In genomic region chr1:205520709-205521108, GRCh38 we compare ENCODE assay signal across 19 cellular contexts. TPM values are rescaled to one million over a fixed set of nuclear protein-coding genes. Genes with fewer than 3 reads are reported as not detected.
DNase-seq lines count a peak whose midpoint lies in the region; ATAC-seq, FAIRE-seq and TF ChIP-seq lines count a peak whose summit lies in the region.
"Had no signal": no experiment of that assay in that cellular context is flagged by ENCODE, and none has a peak within 500 bp of the region (broad histone marks: within the 10 kb centered on the region; RNA-seq: fewer than 3 reads in every experiment).

No MANE protein-coding gene starts in this region.

- H3K9me1 ChIP-seq in K562 (ENCODE audit: control insufficient read depth, insufficient read depth, low read length) = no peaks in the 10 kb centered on the region

- BruUV-seq in K562 (replicated peaks; lab: Mats Ljungman, UMichigan) = no TSS peak

- H3K9me3 ChIP-seq in K562 (replicated peaks; ENCODE audit: control insufficient read depth, insufficient read depth, low read depth, low read length) = no peaks in the 10 kb centered on the region
- H3K9me3 ChIP-seq: A549, Caco-2 had no signal

- TF ChIP-seq CTCF in K562 (IDR thresholded peaks at IDR 0.05 in 2 of 3, conservative IDR thresholded peaks at IDR 0.05 in 1 of 3; ENCODE audit: insufficient read depth in 2 of 3, low read depth in 1 of 3, low read length in 3 of 3) = no peak
- no peak for TF ChIP-seq CTCF in chondrocyte (IDR thresholded peaks at IDR 0.05)

- no peak overlapping the region for H3K4me3 Mint-ChIP-seq in chondrocyte (ENCODE audit: unreplicated experiment)
- H3K4me3 Mint-ChIP-seq: CD4-positive, alpha-beta T cell had no signal

- CTCF ChIA-PET in K562 (lab: Yijun Ruan, JAX; ENCODE audit: low intra/inter-chr PET ratio) = interaction anchor here (0.6 to 7.3 kb wide), 3 partner anchors 8 to 138 kb away, joined by 3 to 73 read pairs (median 4); no protein-coding TSS in a partner anchor

- H4K20me1 ChIP-seq in K562 (replicated peaks; ENCODE audit: control insufficient read depth, insufficient read depth, low read length) = peaks cover 17% of the 10 kb centered on the region; the same call in 1 of the 2 replicates

- H3K9me3 Mint-ChIP-seq in chondrocyte (ENCODE audit: low read depth) = no peaks in the 10 kb centered on the region
- H3K9me3 Mint-ChIP-seq: CD4-positive, alpha-beta T cell; GM23338 had no signal

- H3K27me3 ChIP-seq in K562 (ENCODE audit: control insufficient read depth in 2 of 2, insufficient read depth in 2 of 2, low read length in 2 of 2) = peaks cover 17 to 62% of the 10 kb centered on the region in 2 experiments
- H3K27me3 ChIP-seq in layer of hippocampus (ENCODE audit: control insufficient read depth, insufficient read depth, low read length) = no peaks in the 10 kb centered on the region

- TF ChIP-seq EP300 in K562 (IDR thresholded peaks at IDR 0.05; ENCODE audit: low read length) = no peak

- peaks cover 15% of the 10 kb centered on the region for H3K27me3 Mint-ChIP-seq in chondrocyte (ENCODE audit: low read depth)
- H3K27me3 Mint-ChIP-seq: CD4-positive, alpha-beta T cell had no signal

- no peak for DNase-seq in K562 (ENCODE audit: extremely low read depth in 1 of 4, low spot score in 3 of 4)
- no peak for DNase-seq in chondrocyte (ENCODE audit: low spot score)
- no peak for DNase-seq in substantia nigra (lab: John Stamatoyannopoulos, UW)
- no peak for DNase-seq in NCI-H69 (lab: John Stamatoyannopoulos, UW)
- DNase-seq in islet precursor cell = no peak
- DNase-seq: AML-193; Caco-2; CD4-positive, alpha-beta T cell; GDM1; H7 had no signal

- in situ Hi-C loops in K562 (cut with MboI) = loop anchor here (5.0 to 10.0 kb wide), 2 partner anchors 33 to 536 kb away; no protein-coding TSS in a partner anchor

- H3K27ac Mint-ChIP-seq in chondrocyte (ENCODE audit: unreplicated experiment) = peak overlapping the region; percentile 27
- H3K27ac Mint-ChIP-seq: CD4-positive, alpha-beta T cell had no signal

- H3K79me2 ChIP-seq in K562 (ENCODE audit: control insufficient read depth, insufficient read depth, low read length) = no peaks in the 10 kb centered on the region

- 0% methylated on average over 4 of the region's 4 CpGs for WGBS in K562 (ENCODE audit: insufficient coverage, low coverage, missing lambda C conversion rate)

- peaks cover 21% of the 10 kb centered on the region for H3K4me1 Mint-ChIP-seq in chondrocyte (ENCODE audit: low read depth)

- H3K4me1 ChIP-seq in K562 (replicated peaks in 1 of 2; ENCODE audit: control insufficient read depth in 2 of 2, insufficient read depth in 2 of 2, low read length in 2 of 2) = peaks cover 2 to 3% of the 10 kb centered on the region in 2 experiments; a peak in 3 of 5 replicates
- H3K4me1 ChIP-seq: Caco-2 had no signal

- intact Hi-C loops in K562 (cut with micrococcal nuclease) = no loop called here

- H2AFZ ChIP-seq in K562 (ENCODE audit: low read depth, low read length) = no peak overlapping the region
- H2AFZ ChIP-seq: GM23338 had no signal

- FAIRE-seq in K562 (lab: Jason Lieb, UNC) = no peak
- FAIRE-seq: A549, D721Med, GM12892, GM18507 had no signal

- no peak for TF ChIP-seq RAD21 in K562 (CRISPR knock-in tag; conservative IDR thresholded peaks at IDR 0.05 in 1 of 2, IDR thresholded peaks at IDR 0.05 in 1 of 2)

- H3K9ac ChIP-seq in K562 (ENCODE audit: insufficient read depth in 1 of 2, low read depth in 2 of 2, low read length in 2 of 2) = no peak overlapping the region

- ATAC-seq in K562 = no peak
- ATAC-seq in GM19467 (IDR thresholded peaks at IDR 0.05; ENCODE audit: unreplicated experiment) = no peak
- ATAC-seq: A549, GM23338, HCT116 had no signal

- H3K4me2 ChIP-seq in K562 (ENCODE audit: insufficient read depth, low read length) = no peak overlapping the region
- H3K4me2 ChIP-seq: A549 had no signal

- POLR2A ChIA-PET in K562 (lab: Yijun Ruan, JAX) = interaction anchor here (0.6 to 0.9 kb wide), 2 partner anchors 124 to 137 kb away, joined by 3 read pairs; no protein-coding TSS in a partner anchor

- TF ChIP-seq POLR2A in K562 (conservative IDR thresholded peaks at IDR 0.05) = no peak

- no peak overlapping the region for H3K4me3 ChIP-seq in K562
- H3K4me3 ChIP-seq: A549 had no signal

- H3K36me3 Mint-ChIP-seq in chondrocyte (ENCODE audit: low read depth) = peaks cover 2% of the 10 kb centered on the region

- no peak overlapping the region for H3K27ac ChIP-seq in K562 (ENCODE audit: extremely low read depth, low read depth, low read length)
- H3K27ac ChIP-seq in layer of hippocampus (ENCODE audit: low read depth, low read length) = peak overlapping the region; percentile 97
- H3K27ac ChIP-seq in substantia nigra (ENCODE audit: low read depth, low read length, poor library complexity, severe bottlenecking) = peak overlapping the region; percentile 96
- H3K27ac ChIP-seq: A549, C4-2B had no signal

- H3K36me3 ChIP-seq in K562 (ENCODE audit: control insufficient read depth, insufficient read depth, low read length) = no peaks in the 10 kb centered on the region

TF ChIP-seq in K562, 482 proteins besides CTCF, POLR2A, EP300 and RAD21:
- TF ChIP-seq TAF9B (IDR thresholded peaks at IDR 0.05; ENCODE audit: partially characterized antibody) (no peak), FOXK2 (conservative IDR thresholded peaks at IDR 0.05 in 1 of 2, IDR thresholded peaks at IDR 0.05 in 1 of 2; ENCODE audit: low read depth in 2 of 2) (no peak), KLF10 (CRISPR knock-in tag; IDR thresholded peaks at IDR 0.05) (no peak), ZNF316 (IDR thresholded peaks at IDR 0.05) (peak; percentile 79), POLR2AphosphoS2 (IDR thresholded peaks at IDR 0.05; ENCODE audit: low read length) (no peak), RBM39 (optimal IDR thresholded peaks at IDR 0.05; ENCODE audit: low read depth, low read length) (no peak), ETS2 (tag; IDR thresholded peaks at IDR 0.05; ENCODE audit: borderline replicate concordance, poor library complexity, severe bottlenecking) (no peak), KHSRP (IDR thresholded peaks at IDR 0.05) (no peak), TRIM24 (IDR thresholded peaks at IDR 0.05) (peak; percentile 63 to 71; a peak in 3 of 4 replicates), ZNF354B (CRISPR knock-in tag; IDR thresholded peaks at IDR 0.05) (no peak), HOXB6 (CRISPR knock-in tag; IDR thresholded peaks at IDR 0.05; ENCODE audit: borderline replicate concordance) (no peak), ZNF408 (CRISPR knock-in tag; IDR thresholded peaks at IDR 0.05; ENCODE audit: low read depth) (no peak), ADNP (tag; IDR thresholded peaks at IDR 0.05) (no peak), HDAC3 (IDR thresholded peaks at IDR 0.05; ENCODE audit: borderline replicate concordance, partially characterized antibody) (no peak), HDAC2 (IDR thresholded peaks at IDR 0.05) (no peak), EGR1 (conservative IDR thresholded peaks at IDR 0.05) (no peak), TRIM28 (IDR thresholded peaks at IDR 0.05) (0 out of 2 replicates have a peak, but pooled peaks have one; percentile 41), PREB (CRISPR knock-in tag; IDR thresholded peaks at IDR 0.05) (no peak)

RNA-seq across cellular contexts. Expression of gene CDK18, which starts 16.2 kb away (rescaled TPM):
- 0.63 and 3.1 TPM in 2 replicates for total RNA-seq in K562 (2011; cell fraction: chromatin; rRNA removed; ENCODE audit: low replicate concordance)
- 0.92 and 1.2 TPM in 2 replicates for total RNA-seq in K562 (2011; cell fraction: nucleolus; rRNA removed)
- total RNA-seq in K562 (2011; cell fraction: nucleoplasm; rRNA removed) = 1.0 and 1.7 TPM in 2 replicates
- total RNA-seq in K562 (2014; rRNA removed) (0.05 TPM in 1 of 2 replicates, not detected in the other), K562 (2014; rRNA removed; fragmentation: Illumina TruSeq; extraction: Trizol) (0.07 TPM in 1 of 2 replicates, not detected in the other), K562 (2015; rRNA removed; fragmentation: Illumina TruSeq; extraction: Trizol) (0.23 and 0.69 TPM in 2 replicates), K562 (2021) (0.34 and 0.44 TPM in 2 replicates), chondrocyte (10.2 to 18.4 TPM (median 17.3 TPM) in 3 replicates)
- polyA plus RNA-seq in K562 (2011; rRNA removed) (0.17 and 0.20 TPM in 2 replicates), K562 (2014; fragmentation: Illumina TruSeq; extraction: Trizol) (0.51 and 0.61 TPM in 2 replicates), K562 (2014; fragmentation: Nextera tagmentation; extraction: Ambion mirVana) (not detected), K562 (2014; rRNA removed) (0.08 and 0.19 TPM in 2 replicates)
- polyA plus RNA-seq in K562 (2011; cell fraction: cytosol; rRNA removed) = 0.06 and 0.25 TPM in 2 replicates
- polyA plus RNA-seq in K562 (2011; cell fraction: nucleus; rRNA removed) = 0.51 and 1.9 TPM in 2 replicates
- 0.46 and 1.4 TPM in 2 replicates for polyA plus RNA-seq in K562 (2012)
- 0.18 and 0.28 TPM in 2 replicates for polyA minus RNA-seq in K562 (2011; rRNA and poly(A)+ RNA removed)
- polyA minus RNA-seq in K562 (2011; cell fraction: cytosol; rRNA and poly(A)+ RNA removed) = not detected in 2 replicates
- polyA minus RNA-seq in K562 (2011; cell fraction: nucleus; rRNA and poly(A)+ RNA removed) = 0.56 and 1.6 TPM in 2 replicates
